ENCODE assay signal across 8 cellular contexts in genomic region chr17:82734987-82735866, GRCh38. TPM values are rescaled to one million over a fixed set of nuclear protein-coding genes. Genes with fewer than 3 reads are reported as not detected.
DNase-seq lines count a peak whose midpoint lies in the region; ATAC-seq lines count a peak whose summit lies in the region.

TSS of gene FN3K (plus strand) at chr17:82735615. CDS start at chr17:82735637, 22 bp downstream.

- H3K9me2 ChIP-seq in Karpas-422 (replicated peaks; ENCODE audit: insufficient read depth, low read length), result no peaks in the 10 kb centered on the region

- no peaks in the 10 kb centered on the region; the same call in 1 of the 2 replicates for H3K9me3 ChIP-seq in HUES48 (ENCODE audit: control insufficient read depth, insufficient read depth, low read length)
- no peaks in the 10 kb centered on the region for H3K9me3 ChIP-seq in Karpas-422 (ENCODE audit: low read length)

- no peak within 1 kb of the TSS for H2AFZ ChIP-seq in Karpas-422 (ENCODE audit: low read length)

- peaks cover 39% of the 10 kb centered on the region for H3K36me3 Mint-ChIP-seq in dendritic cell treated with granulocyte-macrophage colony-stimulating factor and Interleukin-4, amounts not matched to agents 40 ng/mL and 50 ng/mL, for 4 days (ENCODE audit: low read depth)

- peak within 1 kb of the TSS; percentile 66 for H3K4me3 Mint-ChIP-seq in dendritic cell treated with granulocyte-macrophage colony-stimulating factor and Interleukin-4, amounts not matched to agents 40 ng/mL and 50 ng/mL, for 4 days

- H3K27me3 ChIP-seq in HUES48 (ENCODE audit: control insufficient read depth, insufficient read depth, low read length), result no peaks in the 10 kb centered on the region
- no peaks in the 10 kb centered on the region for H3K27me3 ChIP-seq in Karpas-422 (ENCODE audit: low read length)

- ATAC-seq in HG03442 (IDR thresholded peaks at IDR 0.05; ENCODE audit: unreplicated experiment), result no peak

- no peaks in the 10 kb centered on the region for H3K79me2 ChIP-seq in Karpas-422 (ENCODE audit: low read length)

- H3K27ac ChIP-seq in HUES48 (ENCODE audit: low read depth, low read length) (no peak within 1 kb of the TSS), skin epidermis (peak within 1 kb of the TSS in 16 of 21 experiments; percentile 10 to 82 (median 56)), Karpas-422 (ENCODE audit: low read length) (no peak within 1 kb of the TSS)

- peak within 1 kb of the TSS; percentile 83; the same call in 1 of the 2 replicates for H3K9ac ChIP-seq in HUES48 (ENCODE audit: low read depth, low read length)
- no peak within 1 kb of the TSS for H3K9ac ChIP-seq in Karpas-422 (ENCODE audit: low read length)

- peaks cover 9% of the 10 kb centered on the region for H3K4me1 Mint-ChIP-seq in dendritic cell treated with granulocyte-macrophage colony-stimulating factor and Interleukin-4, amounts not matched to agents 40 ng/mL and 50 ng/mL, for 4 days (ENCODE audit: low read depth)

- H4K20me1 ChIP-seq in Karpas-422 (ENCODE audit: insufficient read depth, low read depth, low read length), result no peaks in the 10 kb centered on the region

- H3K27ac Mint-ChIP-seq in dendritic cell treated with granulocyte-macrophage colony-stimulating factor and Interleukin-4, amounts not matched to agents 40 ng/mL and 50 ng/mL, for 4 days, result peak within 1 kb of the TSS; percentile 22

- H3K4me1 ChIP-seq in HUES48 (ENCODE audit: control insufficient read depth, insufficient read depth, low read length) (no peaks in the 10 kb centered on the region), Karpas-422 (ENCODE audit: low read length) (no peaks in the 10 kb centered on the region)

- H3K4me3 ChIP-seq in HUES48 (ENCODE audit: low read depth, low read length), result peak within 1 kb of the TSS; percentile 75
- peak within 1 kb of the TSS; percentile 41 to 71 (median 53) for H3K4me3 ChIP-seq in skin epidermis
- H3K4me3 ChIP-seq in Karpas-422 (ENCODE audit: low read length), result no peak within 1 kb of the TSS

- H3K9me3 Mint-ChIP-seq in dendritic cell treated with granulocyte-macrophage colony-stimulating factor and Interleukin-4, amounts not matched to agents 40 ng/mL and 50 ng/mL, for 4 days, result peaks cover 14% of the 10 kb centered on the region

- H3K36me3 ChIP-seq in HUES48 (ENCODE audit: control insufficient read depth, insufficient read depth, low read length), result peaks cover 6% of the 10 kb centered on the region; the same call in 1 of the 2 replicates
- H3K36me3 ChIP-seq in Karpas-422 (ENCODE audit: insufficient read depth, low read length), result peaks cover 16% of the 10 kb centered on the region

- H3K27me3 Mint-ChIP-seq in dendritic cell treated with granulocyte-macrophage colony-stimulating factor and Interleukin-4, amounts not matched to agents 40 ng/mL and 50 ng/mL, for 4 days, result peaks cover 25% of the 10 kb centered on the region

- no peak within 1 kb of the TSS for H3K4me2 ChIP-seq in Karpas-422 (ENCODE audit: low read depth, low read length, poor library complexity, severe bottlenecking)

- intact Hi-C loops in dendritic cell treated with granulocyte-macrophage colony-stimulating factor and Interleukin-4, amounts not matched to agents 40 ng/mL and 50 ng/mL, for 4 days (cut with micrococcal nuclease), result no loop called here

- DNase-seq in C1 segment of cervical spinal cord (lab: John Stamatoyannopoulos, UW) (peak in 12 of 14 donors; percentile 53 to 89 (median 77)), T1000 (lab: John Stamatoyannopoulos, UW) (peak; percentile 46), kidney tubule cell (ENCODE audit: low spot score) (peak; percentile 62), Karpas-422 (no peak)

RNA-seq across cellular contexts. Expression of gene FN3K, which starts in this region (rescaled TPM):
- total RNA-seq in Karpas-422 (2014; rRNA removed; shearing (Covaris generic); ENCODE audit: low replicate concordance), result not detected in 2 replicates

Comparison
In these comparisons a context has a peak if more than half of its experiments do, and no peak if none do; other contexts are left out.
1. H3K27ac ChIP-seq: peak in skin epidermis (16 of 21); none in HUES48 (single experiment) and Karpas-422 (single experiment).